8 cellular contexts compared by ENCODE assay signal in genomic region chrX:46447384-46447783, GRCh38.
DNase-seq lines count a peak whose midpoint lies in the region; ATAC-seq and TF ChIP-seq lines count a peak whose summit lies in the region.

No MANE protein-coding gene starts in this region.

- no peaks in the 10 kb centered on the region for H3K27me3 ChIP-seq in aorta (ENCODE audit: control insufficient read depth in 1 of 2, insufficient read depth in 2 of 2, low read length in 1 of 2)

- H3K27ac ChIP-seq in aorta (ENCODE audit: low read depth in 1 of 2, low read length in 2 of 2), result peak overlapping the region in 1 of 2 donors; percentile 66

- intact Hi-C loops in aorta (cut with DNase I), result no loop called here

- TF ChIP-seq CTCF in GM12864 (IDR thresholded peaks at IDR 0.05; ENCODE audit: low read depth, low read length, missing control alignments) (no peak), brain (conservative IDR thresholded peaks at IDR 0.05) (no peak)

- DNase-seq in GM12864 (ENCODE audit: low read depth) (no peak), HT-29 (ENCODE audit: low spot score) (peak; percentile 5), memory B cell (ENCODE audit: low spot score in 2 of 2) (no peak), aorta (no peak), NCI-H526 treated with DMSO at 0.1 percent for 48 hours (lab: John Stamatoyannopoulos, UW) (no peak), NCI-H2227 treated with DMSO at 0.1 percent for 48 hours (lab: John Stamatoyannopoulos, UW) (no peak), islet precursor cell (no peak)

- peaks cover 6% of the 10 kb centered on the region for H3K27me3 Mint-ChIP-seq in brain
- no peaks in the 10 kb centered on the region for H3K27me3 Mint-ChIP-seq in memory B cell

- H3K4me3 ChIP-seq in GM12864 (ENCODE audit: low read depth, low read length) (peak overlapping the region; percentile 95), aorta (ENCODE audit: low read length in 2 of 2) (peak overlapping the region; percentile 37 to 71)

- H3K9me3 Mint-ChIP-seq in brain (peaks cover 0 to 3% (median 0%) of the 10 kb centered on the region in 5 experiments), memory B cell (no peaks in the 10 kb centered on the region)

- peaks cover 0 to 1% of the 10 kb centered on the region in 2 donors for H3K4me1 ChIP-seq in aorta (ENCODE audit: control insufficient read depth in 1 of 2, insufficient read depth in 2 of 2, low read length in 2 of 2)

- H3K9me3 ChIP-seq in aorta (ENCODE audit: control insufficient read depth, low read length), result no peaks in the 10 kb centered on the region

- H3K27ac Mint-ChIP-seq in brain (peak overlapping the region; percentile 91 to 99 (median 94)), memory B cell (peak overlapping the region; percentile 95)

- H3K4me1 Mint-ChIP-seq in brain (peaks cover 14% of the 10 kb centered on the region), memory B cell (no peaks in the 10 kb centered on the region)

- WGBS in aorta, 2 donors, result 0 to 28% methylated on average over 15 to 16 of the region's 16 CpGs

- H3K4me3 Mint-ChIP-seq in brain, result peak overlapping the region; percentile 88 to 95 (median 91)
- peak overlapping the region; percentile 86 for H3K4me3 Mint-ChIP-seq in memory B cell

- no peaks in the 10 kb centered on the region for H3K36me3 ChIP-seq in aorta (ENCODE audit: control insufficient read depth in 1 of 2, insufficient read depth in 2 of 2, low read length in 1 of 2)

- H3K36me3 Mint-ChIP-seq in brain (peaks cover 14% of the 10 kb centered on the region), memory B cell (peaks cover 7% of the 10 kb centered on the region)

- no peak for ATAC-seq in memory B cell (ENCODE audit: low read depth)
- ATAC-seq in aorta (ENCODE audit: low FRiP score), result peak; percentile 27
